22 cellular contexts compared by ENCODE assay signal in genomic region chr10:5698062-5698461, GRCh38. TPM values are rescaled to one million over a fixed set of nuclear protein-coding genes. Genes with fewer than 3 reads are reported as not detected.
DNase-seq lines count a peak whose midpoint lies in the region; ATAC-seq and TF ChIP-seq lines count a peak whose summit lies in the region.
"Had no signal": no experiment of that assay in that cellular context is flagged by ENCODE, and none has a peak within 500 bp of the region (broad histone marks: within the 10 kb centered on the region; RNA-seq: fewer than 3 reads in every experiment).

No MANE protein-coding gene starts in this region.

- H3K4me1 ChIP-seq in transverse colon (peaks cover 2 to 62% (median 19%) of the 10 kb centered on the region in 4 donors), uterus (peaks cover 0 to 8% of the 10 kb centered on the region in 2 donors)

- H3K27me3 Mint-ChIP-seq in natural killer cell (ENCODE audit: low read depth in 2 of 2) = no peaks in the 10 kb centered on the region
- no peaks in the 10 kb centered on the region for H3K27me3 Mint-ChIP-seq in natural killer cell treated with Interleukin-12 subunit alpha and Interleukin-12 subunit beta and Interleukin-15 and Interleukin-18, amount 100 ng/mL, for 72 hours
- no peaks in the 10 kb centered on the region for H3K27me3 Mint-ChIP-seq in activated T-helper 2 cell treated with anti-CD3 and anti-CD28 coated beads, Interferon-gamma antibody, Interleukin-2, Interleukin-4, amounts not matched to agents 10 μg/mL and 5 μg/mL and 100 μg/mL, durations not matched to agents 14 hours and 24 hours and 36 hours (ENCODE audit: low read depth)

- no peak for ATAC-seq in natural killer cell
- ATAC-seq in natural killer cell treated with Interleukin-12 subunit alpha and Interleukin-12 subunit beta and Interleukin-15 and Interleukin-18, amount 100 ng/mL, for 72 hours = no peak
- ATAC-seq: A549; CD8-positive, alpha-beta T cell had no signal

- peak overlapping the region; percentile 37 to 78 for H3K27ac Mint-ChIP-seq in natural killer cell
- peak overlapping the region in 1 of 2 donors; percentile 20 for H3K27ac Mint-ChIP-seq in natural killer cell treated with Interleukin-12 subunit alpha and Interleukin-12 subunit beta and Interleukin-15 and Interleukin-18, amount 100 ng/mL, for 72 hours
- no peak overlapping the region for H3K27ac Mint-ChIP-seq in activated T-helper 2 cell treated with anti-CD3 and anti-CD28 coated beads, Interferon-gamma antibody, Interleukin-2, Interleukin-4, amounts not matched to agents 10 μg/mL and 5 μg/mL and 100 μg/mL, durations not matched to agents 14 hours and 24 hours and 36 hours

- H3K4me3 Mint-ChIP-seq in natural killer cell = peak overlapping the region; percentile 14
- no peak overlapping the region for H3K4me3 Mint-ChIP-seq in natural killer cell treated with Interleukin-12 subunit alpha and Interleukin-12 subunit beta and Interleukin-15 and Interleukin-18, amount 100 ng/mL, for 72 hours
- no peak overlapping the region for H3K4me3 Mint-ChIP-seq in activated T-helper 2 cell treated with anti-CD3 and anti-CD28 coated beads, Interferon-gamma antibody, Interleukin-2, Interleukin-4, amounts not matched to agents 10 μg/mL and 5 μg/mL and 100 μg/mL, durations not matched to agents 14 hours and 24 hours and 36 hours (ENCODE audit: low read depth)
- H3K4me3 Mint-ChIP-seq: CD8-positive, alpha-beta T cell had no signal

- in situ Hi-C loops in transverse colon (cut with MboI; ENCODE audit: low pct_ligation_motif_present in 1 of 4, low pct_unique_long_range_greater_than_20kb in 1 of 4, low sequenced_read_pairs in 3 of 4) = no loop called here

- H3K4me1 Mint-ChIP-seq in natural killer cell = peaks cover 30 to 34% of the 10 kb centered on the region in 2 donors
- peaks cover 26 to 36% of the 10 kb centered on the region in 2 donors for H3K4me1 Mint-ChIP-seq in natural killer cell treated with Interleukin-12 subunit alpha and Interleukin-12 subunit beta and Interleukin-15 and Interleukin-18, amount 100 ng/mL, for 72 hours (ENCODE audit: low read depth in 2 of 2)
- peaks cover 31% of the 10 kb centered on the region for H3K4me1 Mint-ChIP-seq in activated T-helper 2 cell treated with anti-CD3 and anti-CD28 coated beads, Interferon-gamma antibody, Interleukin-2, Interleukin-4, amounts not matched to agents 10 μg/mL and 5 μg/mL and 100 μg/mL, durations not matched to agents 14 hours and 24 hours and 36 hours (ENCODE audit: low read depth)

- H3K9me3 ChIP-seq in transverse colon (no peaks in the 10 kb centered on the region), uterus (no peaks in the 10 kb centered on the region)
- H3K9me3 ChIP-seq: A549 had no signal

- TF ChIP-seq POLR2A in erythroblast (IDR thresholded peaks at IDR 0.05; ENCODE audit: low read length) (no peak), transverse colon (IDR thresholded peaks at IDR 0.05) (no peak), uterus (IDR thresholded peaks at IDR 0.05) (no peak)

- H3K27ac ChIP-seq in transverse colon = peak overlapping the region; percentile 7 to 58 (median 30)
- no peak overlapping the region for H3K27ac ChIP-seq in uterus
- H3K27ac ChIP-seq: A549, BLaER1, HL-60 had no signal

- 88 to 100% methylated on average over 1 of the region's 1 CpG for WGBS in transverse colon (ENCODE audit: low coverage in 1 of 2), 2 donors

- H3K4me3 ChIP-seq in transverse colon (no peak overlapping the region), uterus (no peak overlapping the region)
- H3K4me3 ChIP-seq: A549, BLaER1 had no signal

- DNase-seq in natural killer cell (no peak), OCI-M1 (lab: John Stamatoyannopoulos, UW) (peak; percentile 31), erythroblast (lab: John Stamatoyannopoulos, UW) (peak; percentile 9 to 16), transverse colon (no peak), kidney tubule cell (ENCODE audit: low spot score) (no peak), uterus (no peak)
- DNase-seq in natural killer cell treated with Interleukin-12 subunit alpha and Interleukin-12 subunit beta and Interleukin-15 and Interleukin-18, amount 100 ng/mL, for 72 hours (ENCODE audit: low spot score) = no peak
- no peak for DNase-seq in activated T-helper 2 cell treated with anti-CD3 and anti-CD28 coated beads, Interferon-gamma antibody, Interleukin-2, Interleukin-4, amounts not matched to agents 10 μg/mL and 5 μg/mL and 100 μg/mL, durations not matched to agents 14 hours and 24 hours and 36 hours (ENCODE audit: low spot score)
- DNase-seq: Calu3; CD8-positive, alpha-beta T cell; IMR-90; Karpas-422; MM.1S; NCI-H1105; NCI-H1694; NCI-H2081 treated with DMSO at 0.1 percent for 48 hours; NK-92 treated with Interleukin-12 subunit alpha and Interleukin-12 subunit beta, amount 100 ng/mL, for 24 hours; RPMI8226; SHP77 treated with DMSO at 0.1 percent for 48 hours had no signal

- no peaks in the 10 kb centered on the region for H3K36me3 ChIP-seq in transverse colon
- H3K36me3 ChIP-seq in uterus = no peaks in the 10 kb centered on the region

- H3K27me3 ChIP-seq in transverse colon = no peaks in the 10 kb centered on the region
- no peaks in the 10 kb centered on the region for H3K27me3 ChIP-seq in uterus
- H3K27me3 ChIP-seq: BLaER1 had no signal

- H3K36me3 Mint-ChIP-seq in natural killer cell = no peaks in the 10 kb centered on the region
- H3K36me3 Mint-ChIP-seq in natural killer cell treated with Interleukin-12 subunit alpha and Interleukin-12 subunit beta and Interleukin-15 and Interleukin-18, amount 100 ng/mL, for 72 hours = no peaks in the 10 kb centered on the region
- H3K36me3 Mint-ChIP-seq in activated T-helper 2 cell treated with anti-CD3 and anti-CD28 coated beads, Interferon-gamma antibody, Interleukin-2, Interleukin-4, amounts not matched to agents 10 μg/mL and 5 μg/mL and 100 μg/mL, durations not matched to agents 14 hours and 24 hours and 36 hours (ENCODE audit: low read depth) = peaks cover 14% of the 10 kb centered on the region

- intact Hi-C loops in natural killer cell (cut with micrococcal nuclease) (loop anchor here (10.0 kb wide), 1 partner anchor 277 kb away; the partner anchor contains the start of gene IL15RA), transverse colon (cut with DNase I; ENCODE audit: low total_unique reads) (no loop called here), uterus (cut with DNase I; ENCODE audit: low total_unique reads) (no loop called here)
- intact Hi-C loops in activated T-helper 2 cell treated with anti-CD3 and anti-CD28 coated beads, Interferon-gamma antibody, Interleukin-2, Interleukin-4, amounts not matched to agents 10 μg/mL and 5 μg/mL and 100 μg/mL, durations not matched to agents 14 hours and 24 hours and 36 hours (cut with micrococcal nuclease) = no loop called here

- TF ChIP-seq CTCF in natural killer cell (IDR thresholded peaks at IDR 0.05) (no peak), transverse colon (IDR thresholded peaks at IDR 0.05) (no peak), uterus (IDR thresholded peaks at IDR 0.05) (no peak)

- TF ChIP-seq EP300 in transverse colon (IDR thresholded peaks at IDR 0.05; ENCODE audit: low read depth) = no peak

- H3K9me3 Mint-ChIP-seq in natural killer cell = no peaks in the 10 kb centered on the region
- no peaks in the 10 kb centered on the region for H3K9me3 Mint-ChIP-seq in natural killer cell treated with Interleukin-12 subunit alpha and Interleukin-12 subunit beta and Interleukin-15 and Interleukin-18, amount 100 ng/mL, for 72 hours
- no peaks in the 10 kb centered on the region for H3K9me3 Mint-ChIP-seq in activated T-helper 2 cell treated with anti-CD3 and anti-CD28 coated beads, Interferon-gamma antibody, Interleukin-2, Interleukin-4, amounts not matched to agents 10 μg/mL and 5 μg/mL and 100 μg/mL, durations not matched to agents 14 hours and 24 hours and 36 hours
- H3K9me3 Mint-ChIP-seq: CD8-positive, alpha-beta T cell had no signal

RNA-seq across cellular contexts. Expression of gene TASOR2, which starts 13.4 kb away (rescaled TPM):
- total RNA-seq in natural killer cell = 10 to 100 TPM; 64.4 to 88.7 (median 66.4) TPM
- total RNA-seq in natural killer cell treated with Interleukin-12 subunit alpha and Interleukin-12 subunit beta and Interleukin-15 and Interleukin-18, amount 100 ng/mL, for 72 hours = 100 to 1,000 TPM in 1 of 2 donors, 10 to 100 TPM in 1; 70.0 to 118 TPM
- total RNA-seq in transverse colon = 100 to 1,000 TPM in 1 of 4 donors, 10 to 100 TPM in 3; 55.0 to 106 (median 75.9) TPM
- 100 to 1,000 TPM in 2 of 4 donors, 10 to 100 TPM in 2; 32.6 to 128 (median 75.1) TPM for total RNA-seq in uterus
- total RNA-seq in activated T-helper 2 cell treated with anti-CD3 and anti-CD28 coated beads, Interferon-gamma antibody, Interleukin-2, Interleukin-4, amounts not matched to agents 10 μg/mL and 5 μg/mL and 100 μg/mL, durations not matched to agents 14 hours and 24 hours and 36 hours = 60.1 and 68.7 TPM in 2 replicates

RNA-seq across cellular contexts. Expression of gene ASB13, which starts 31.7 kb away (rescaled TPM):
- total RNA-seq in natural killer cell = 1 to 10 TPM in 2 of 3 donors, under 1 TPM in 1; 0.99 to 2.4 (median 1.4) TPM
- total RNA-seq in natural killer cell treated with Interleukin-12 subunit alpha and Interleukin-12 subunit beta and Interleukin-15 and Interleukin-18, amount 100 ng/mL, for 72 hours = 1 to 10 TPM; 1.9 to 2.3 TPM
- total RNA-seq in transverse colon = 10 to 100 TPM; 14.5 to 73.3 (median 61.0) TPM
- total RNA-seq in uterus = 10 to 100 TPM in 3 of 4 donors, 1 to 10 TPM in 1; 8.7 to 25.7 (median 17.9) TPM
- 15.2 and 15.5 TPM in 2 replicates for total RNA-seq in activated T-helper 2 cell treated with anti-CD3 and anti-CD28 coated beads, Interferon-gamma antibody, Interleukin-2, Interleukin-4, amounts not matched to agents 10 μg/mL and 5 μg/mL and 100 μg/mL, durations not matched to agents 14 hours and 24 hours and 36 hours

Comparison
In these comparisons a context has a peak if more than half of its experiments do, and no peak if none do; other contexts are left out.
1. DNase-seq: peak in OCI-M1 (single experiment) and erythroblast (2 of 2); none in natural killer cell (single experiment), natural killer cell treated with Interleukin-12 subunit alpha and Interleukin-12 subunit beta and Interleukin-15 and Interleukin-18, amount 100 ng/mL, for 72 hours (single experiment), transverse colon (single experiment), kidney tubule cell (single experiment), uterus (0 of 2) and activated T-helper 2 cell treated with anti-CD3 and anti-CD28 coated beads, Interferon-gamma antibody, Interleukin-2, Interleukin-4, amounts not matched to agents 10 μg/mL and 5 μg/mL and 100 μg/mL, durations not matched to agents 14 hours and 24 hours and 36 hours (single experiment).
2. H3K27ac ChIP-seq: peak in transverse colon (4 of 4); none in uterus (0 of 2).